1 cellular context compared by ENCODE assay signal in the genomic region with DNA sequence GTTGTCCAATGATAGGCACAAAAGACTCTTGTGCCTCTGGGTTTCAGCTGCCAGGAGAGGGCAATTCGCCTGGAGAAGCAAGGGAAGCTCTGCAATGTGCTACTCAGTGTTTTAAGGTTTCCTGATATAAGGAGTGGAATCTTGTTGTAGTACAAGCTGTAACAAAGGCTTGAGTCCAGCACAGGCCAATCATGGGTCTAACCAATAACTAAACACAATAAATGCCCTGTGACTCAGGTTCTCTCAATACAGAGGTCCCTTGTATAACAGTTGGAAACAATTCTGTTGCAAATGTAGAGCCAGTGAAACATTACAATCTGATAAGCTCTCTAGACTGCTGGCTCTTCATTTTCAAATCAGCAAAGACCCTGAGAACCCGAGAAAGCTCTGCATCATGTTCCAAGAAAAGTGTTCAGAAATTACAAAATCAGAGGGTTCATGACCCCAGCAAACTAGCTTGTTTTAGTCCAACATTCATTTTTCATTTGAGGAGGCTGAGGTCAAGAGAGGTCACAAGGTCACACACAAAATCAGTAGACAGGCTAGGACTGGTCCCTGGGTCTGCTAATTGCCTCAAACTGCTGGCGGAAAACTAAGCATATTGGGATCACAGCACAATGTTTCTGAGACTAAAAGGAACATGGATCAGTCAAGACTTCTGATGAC.
TF ChIP-seq lines count a peak whose summit lies in the region.

No MANE protein-coding gene starts in this region.

TF ChIP-seq in H1, 55 proteins besides CTCF, POLR2A, EP300 and RAD21:
- TF ChIP-seq GTF2F1 (IDR thresholded peaks at IDR 0.05; ENCODE audit: borderline replicate concordance, low read depth, low read length) (no peak), ZNF274 (IDR thresholded peaks at IDR 0.05; ENCODE audit: borderline replicate concordance, extremely low read depth, low read length) (no peak), KDM5A (IDR thresholded peaks at IDR 0.05; ENCODE audit: low read length) (no peak), CREB1 (IDR thresholded peaks at IDR 0.05) (no peak), SIX5 (IDR thresholded peaks at IDR 0.05; ENCODE audit: low read depth, low read length) (no peak), RNF2 (IDR thresholded peaks at IDR 0.05; ENCODE audit: borderline replicate concordance, low read depth, low read length, missing control alignments, poor library complexity, severe bottlenecking) (no peak), HDAC2 (IDR thresholded peaks at IDR 0.05; ENCODE audit: borderline replicate concordance in 1 of 2, low read depth in 2 of 2, low read length in 2 of 2) (no peak), JUND (IDR thresholded peaks at IDR 0.05; ENCODE audit: low read length) (no peak), SUZ12 (IDR thresholded peaks at IDR 0.05; ENCODE audit: low read length) (no peak), SP2 (IDR thresholded peaks at IDR 0.05; ENCODE audit: low read length) (no peak), CEBPB (IDR thresholded peaks at IDR 0.05; ENCODE audit: low read depth, low read length) (no peak), SIN3A (conservative IDR thresholded peaks at IDR 0.05 in 1 of 2, IDR thresholded peaks at IDR 0.05 in 1 of 2; ENCODE audit: low read depth in 1 of 2, low read length in 2 of 2) (no peak), POU5F1 (IDR thresholded peaks at IDR 0.05; ENCODE audit: low read depth, low read length) (no peak), FOSL1 (IDR thresholded peaks at IDR 0.05; ENCODE audit: insufficient read depth, low read depth, low read length) (no peak), KDM4A (IDR thresholded peaks at IDR 0.05; ENCODE audit: low read depth, low read length, severe bottlenecking) (no peak), CTBP2 (IDR thresholded peaks at IDR 0.05; ENCODE audit: borderline replicate concordance, insufficient read depth, insufficient read length, low read length) (no peak), NANOG (IDR thresholded peaks at IDR 0.05; ENCODE audit: insufficient read depth, low read depth, low read length, poor library complexity, severe bottlenecking) (no peak), BRCA1 (IDR thresholded peaks at IDR 0.05; ENCODE audit: low read depth, low read length) (no peak)
- TF ChIP-seq, protein P1, sequence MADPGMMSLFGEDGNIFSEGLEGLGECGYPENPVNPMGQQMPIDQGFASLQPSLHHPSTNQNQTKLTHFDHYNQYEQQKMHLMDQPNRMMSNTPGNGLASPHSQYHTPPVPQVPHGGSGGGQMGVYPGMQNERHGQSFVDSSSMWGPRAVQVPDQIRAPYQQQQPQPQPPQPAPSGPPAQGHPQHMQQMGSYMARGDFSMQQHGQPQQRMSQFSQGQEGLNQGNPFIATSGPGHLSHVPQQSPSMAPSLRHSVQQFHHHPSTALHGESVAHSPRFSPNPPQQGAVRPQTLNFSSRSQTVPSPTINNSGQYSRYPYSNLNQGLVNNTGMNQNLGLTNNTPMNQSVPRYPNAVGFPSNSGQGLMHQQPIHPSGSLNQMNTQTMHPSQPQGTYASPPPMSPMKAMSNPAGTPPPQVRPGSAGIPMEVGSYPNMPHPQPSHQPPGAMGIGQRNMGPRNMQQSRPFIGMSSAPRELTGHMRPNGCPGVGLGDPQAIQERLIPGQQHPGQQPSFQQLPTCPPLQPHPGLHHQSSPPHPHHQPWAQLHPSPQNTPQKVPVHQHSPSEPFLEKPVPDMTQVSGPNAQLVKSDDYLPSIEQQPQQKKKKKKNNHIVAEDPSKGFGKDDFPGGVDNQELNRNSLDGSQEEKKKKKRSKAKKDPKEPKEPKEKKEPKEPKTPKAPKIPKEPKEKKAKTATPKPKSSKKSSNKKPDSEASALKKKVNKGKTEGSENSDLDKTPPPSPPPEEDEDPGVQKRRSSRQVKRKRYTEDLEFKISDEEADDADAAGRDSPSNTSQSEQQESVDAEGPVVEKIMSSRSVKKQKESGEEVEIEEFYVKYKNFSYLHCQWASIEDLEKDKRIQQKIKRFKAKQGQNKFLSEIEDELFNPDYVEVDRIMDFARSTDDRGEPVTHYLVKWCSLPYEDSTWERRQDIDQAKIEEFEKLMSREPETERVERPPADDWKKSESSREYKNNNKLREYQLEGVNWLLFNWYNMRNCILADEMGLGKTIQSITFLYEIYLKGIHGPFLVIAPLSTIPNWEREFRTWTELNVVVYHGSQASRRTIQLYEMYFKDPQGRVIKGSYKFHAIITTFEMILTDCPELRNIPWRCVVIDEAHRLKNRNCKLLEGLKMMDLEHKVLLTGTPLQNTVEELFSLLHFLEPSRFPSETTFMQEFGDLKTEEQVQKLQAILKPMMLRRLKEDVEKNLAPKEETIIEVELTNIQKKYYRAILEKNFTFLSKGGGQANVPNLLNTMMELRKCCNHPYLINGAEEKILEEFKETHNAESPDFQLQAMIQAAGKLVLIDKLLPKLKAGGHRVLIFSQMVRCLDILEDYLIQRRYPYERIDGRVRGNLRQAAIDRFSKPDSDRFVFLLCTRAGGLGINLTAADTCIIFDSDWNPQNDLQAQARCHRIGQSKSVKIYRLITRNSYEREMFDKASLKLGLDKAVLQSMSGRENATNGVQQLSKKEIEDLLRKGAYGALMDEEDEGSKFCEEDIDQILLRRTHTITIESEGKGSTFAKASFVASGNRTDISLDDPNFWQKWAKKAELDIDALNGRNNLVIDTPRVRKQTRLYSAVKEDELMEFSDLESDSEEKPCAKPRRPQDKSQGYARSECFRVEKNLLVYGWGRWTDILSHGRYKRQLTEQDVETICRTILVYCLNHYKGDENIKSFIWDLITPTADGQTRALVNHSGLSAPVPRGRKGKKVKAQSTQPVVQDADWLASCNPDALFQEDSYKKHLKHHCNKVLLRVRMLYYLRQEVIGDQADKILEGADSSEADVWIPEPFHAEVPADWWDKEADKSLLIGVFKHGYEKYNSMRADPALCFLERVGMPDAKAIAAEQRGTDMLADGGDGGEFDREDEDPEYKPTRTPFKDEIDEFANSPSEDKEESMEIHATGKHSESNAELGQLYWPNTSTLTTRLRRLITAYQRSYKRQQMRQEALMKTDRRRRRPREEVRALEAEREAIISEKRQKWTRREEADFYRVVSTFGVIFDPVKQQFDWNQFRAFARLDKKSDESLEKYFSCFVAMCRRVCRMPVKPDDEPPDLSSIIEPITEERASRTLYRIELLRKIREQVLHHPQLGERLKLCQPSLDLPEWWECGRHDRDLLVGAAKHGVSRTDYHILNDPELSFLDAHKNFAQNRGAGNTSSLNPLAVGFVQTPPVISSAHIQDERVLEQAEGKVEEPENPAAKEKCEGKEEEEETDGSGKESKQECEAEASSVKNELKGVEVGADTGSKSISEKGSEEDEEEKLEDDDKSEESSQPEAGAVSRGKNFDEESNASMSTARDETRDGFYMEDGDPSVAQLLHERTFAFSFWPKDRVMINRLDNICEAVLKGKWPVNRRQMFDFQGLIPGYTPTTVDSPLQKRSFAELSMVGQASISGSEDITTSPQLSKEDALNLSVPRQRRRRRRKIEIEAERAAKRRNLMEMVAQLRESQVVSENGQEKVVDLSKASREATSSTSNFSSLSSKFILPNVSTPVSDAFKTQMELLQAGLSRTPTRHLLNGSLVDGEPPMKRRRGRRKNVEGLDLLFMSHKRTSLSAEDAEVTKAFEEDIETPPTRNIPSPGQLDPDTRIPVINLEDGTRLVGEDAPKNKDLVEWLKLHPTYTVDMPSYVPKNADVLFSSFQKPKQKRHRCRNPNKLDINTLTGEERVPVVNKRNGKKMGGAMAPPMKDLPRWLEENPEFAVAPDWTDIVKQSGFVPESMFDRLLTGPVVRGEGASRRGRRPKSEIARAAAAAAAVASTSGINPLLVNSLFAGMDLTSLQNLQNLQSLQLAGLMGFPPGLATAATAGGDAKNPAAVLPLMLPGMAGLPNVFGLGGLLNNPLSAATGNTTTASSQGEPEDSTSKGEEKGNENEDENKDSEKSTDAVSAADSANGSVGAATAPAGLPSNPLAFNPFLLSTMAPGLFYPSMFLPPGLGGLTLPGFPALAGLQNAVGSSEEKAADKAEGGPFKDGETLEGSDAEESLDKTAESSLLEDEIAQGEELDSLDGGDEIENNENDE (IDR thresholded peaks at IDR 0.05; ENCODE audit: insufficient replicate concordance, low read length) = no peak
